Comparison of ENCODE assay signal across 15 cellular contexts in genomic region chr11:61841636-61842332, GRCh38. TPM values are rescaled to one million over a fixed set of nuclear protein-coding genes. Genes with fewer than 3 reads are reported as not detected.
DNase-seq lines count a peak whose midpoint lies in the region; ATAC-seq, FAIRE-seq and TF ChIP-seq lines count a peak whose summit lies in the region.
"Had no signal": no experiment of that assay in that cellular context is flagged by ENCODE, and none has a peak within 500 bp of the region (broad histone marks: within the 10 kb centered on the region; RNA-seq: fewer than 3 reads in every experiment).

No MANE protein-coding gene starts in this region.

- no peak overlapping the region for H3K4me3 Mint-ChIP-seq in naive thymus-derived CD8-positive, alpha-beta T cell
- H3K4me3 Mint-ChIP-seq in activated T-cell treated with anti-CD3 and anti-CD28 coated beads, Interleukin-2, amount 50 U/mL, for 24 hours = no peak overlapping the region

- H3K4me3 ChIP-seq in Panc1 (ENCODE audit: low read depth in 2 of 2, low read length in 2 of 2) (no peak overlapping the region), K562 (no peak overlapping the region), right atrium auricular region (no peak overlapping the region), spleen (no peak overlapping the region)
- H3K4me3 ChIP-seq: coronary artery, HAP-1, thyroid gland had no signal

- H3K27ac ChIP-seq in Panc1 (ENCODE audit: low read length) = no peak overlapping the region
- peak overlapping the region; percentile 90 for H3K27ac ChIP-seq in K562 (ENCODE audit: extremely low read depth, low read depth, low read length)
- H3K27ac ChIP-seq in right atrium auricular region = peak overlapping the region; percentile 22 to 61
- H3K27ac ChIP-seq in spleen = no peak overlapping the region
- H3K27ac ChIP-seq: thyroid gland had no signal

- CTCF ChIA-PET in Panc1 (lab: Charles Lee) = no interaction called here
- CTCF ChIA-PET in K562 (lab: Yijun Ruan, JAX; ENCODE audit: low intra/inter-chr PET ratio) = no interaction called here

- POLR2A ChIA-PET in Panc1 (lab: Charles Lee) = no interaction called here
- POLR2A ChIA-PET in K562 (lab: Yijun Ruan, JAX) = interaction anchor here (0.7 to 1.6 kb wide), 9 partner anchors 9 to 121 kb away, joined by 3 to 6 read pairs (median 4); partner anchors contain the start of gene FADS1
- POLR2A ChIA-PET in naive thymus-derived CD8-positive, alpha-beta T cell (lab: Charles Lee) = no interaction called here

- TF ChIP-seq EP300 in K562 (IDR thresholded peaks at IDR 0.05; ENCODE audit: low read length) = peak; percentile 96

- TSS peak; percentile 44 for BruUV-seq in Panc1 (replicated peaks; lab: Mats Ljungman, UMichigan)
- TSS peak; percentile 78 for BruUV-seq in K562 (replicated peaks; lab: Mats Ljungman, UMichigan)

- H3K36me3 Mint-ChIP-seq in naive thymus-derived CD8-positive, alpha-beta T cell = peaks cover 0 to 5% (median 2%) of the 10 kb centered on the region in 3 donors
- H3K36me3 Mint-ChIP-seq in activated T-cell treated with anti-CD3 and anti-CD28 coated beads, Interleukin-2, amount 50 U/mL, for 24 hours (ENCODE audit: low read depth) = peaks cover 11% of the 10 kb centered on the region

- H4K20me1 ChIP-seq in K562 (replicated peaks; ENCODE audit: control insufficient read depth, insufficient read depth, low read length) = no peaks in the 10 kb centered on the region

- peak; percentile 41; the same call in 1 of the 2 replicates for TF ChIP-seq POLR2A in K562 (conservative IDR thresholded peaks at IDR 0.05)
- no peak for TF ChIP-seq POLR2A in spleen (IDR thresholded peaks at IDR 0.05)

- peaks cover 9% of the 10 kb centered on the region; the same call in 2 of the 3 replicates for H3K79me2 ChIP-seq in K562 (ENCODE audit: control insufficient read depth, insufficient read depth, low read length)

- peak overlapping the region; percentile 68 to 90 for H3K9ac ChIP-seq in K562 (ENCODE audit: insufficient read depth in 1 of 2, low read depth in 2 of 2, low read length in 2 of 2)

- H3K27me3 Mint-ChIP-seq in naive thymus-derived CD8-positive, alpha-beta T cell = no peaks in the 10 kb centered on the region
- no peaks in the 10 kb centered on the region for H3K27me3 Mint-ChIP-seq in activated T-cell treated with anti-CD3 and anti-CD28 coated beads, Interleukin-2, amount 50 U/mL, for 24 hours

- peak overlapping the region in 2 of 10 donors; percentile 40 to 62 for H3K27ac Mint-ChIP-seq in naive thymus-derived CD8-positive, alpha-beta T cell
- no peak overlapping the region for H3K27ac Mint-ChIP-seq in activated T-cell treated with anti-CD3 and anti-CD28 coated beads, Interleukin-2, amount 50 U/mL, for 24 hours

- ATAC-seq in Panc1 (no peak), K562 (peak; percentile 85)
- ATAC-seq in naive thymus-derived CD8-positive, alpha-beta T cell = no peak

- no peaks in the 10 kb centered on the region for H3K27me3 ChIP-seq in Panc1 (ENCODE audit: control insufficient read depth, insufficient read depth, low read length)
- H3K27me3 ChIP-seq in K562 (ENCODE audit: control insufficient read depth in 2 of 2, insufficient read depth in 2 of 2, low read length in 2 of 2) = no peaks in the 10 kb centered on the region
- no peaks in the 10 kb centered on the region for H3K27me3 ChIP-seq in right atrium auricular region
- H3K27me3 ChIP-seq in spleen (replicated peaks in 1 of 7) = no peaks in the 10 kb centered on the region
- H3K27me3 ChIP-seq: thyroid gland had no signal

- H3K4me1 ChIP-seq in Panc1 (ENCODE audit: control insufficient read depth, insufficient read depth, low read length) (no peaks in the 10 kb centered on the region), K562 (replicated peaks in 1 of 2; ENCODE audit: control insufficient read depth in 2 of 2, insufficient read depth in 2 of 2, low read length in 2 of 2) (peaks cover 46 to 62% of the 10 kb centered on the region in 2 experiments), right atrium auricular region (peaks cover 0 to 6% of the 10 kb centered on the region in 2 donors), spleen (no peaks in the 10 kb centered on the region)
- H3K4me1 ChIP-seq: HAP-1, thyroid gland had no signal

- in situ Hi-C loops in Panc1 (cut with HindIII; ENCODE audit: low pct_unique_long_range_greater_than_20kb, low sequenced_read_pairs) (no loop called here), K562 (cut with MboI) (no loop called here)

- H3K9me3 ChIP-seq in Panc1 (ENCODE audit: control insufficient read depth, insufficient read depth, low read depth, low read length) = no peaks in the 10 kb centered on the region
- H3K9me3 ChIP-seq in K562 (replicated peaks; ENCODE audit: control insufficient read depth, insufficient read depth, low read depth, low read length) = no peaks in the 10 kb centered on the region
- no peaks in the 10 kb centered on the region for H3K9me3 ChIP-seq in right atrium auricular region
- H3K9me3 ChIP-seq in spleen = no peaks in the 10 kb centered on the region
- H3K9me3 ChIP-seq: HAP-1, thyroid gland had no signal

- peak overlapping the region; percentile 61 for H2AFZ ChIP-seq in K562 (ENCODE audit: low read depth, low read length)

- 2% methylated on average over 11 of the region's 11 CpGs for WGBS in K562 (ENCODE audit: insufficient coverage, low coverage, missing lambda C conversion rate)
- 85 to 90% (median 87%) methylated on average over 11 of the region's 11 CpGs for WGBS in spleen, 5 donors

- peak; percentile 97 for FAIRE-seq in K562 (lab: Jason Lieb, UNC)
- no peak for FAIRE-seq in RCC 7860 (lab: Jason Lieb, UNC)

- H3K9me1 ChIP-seq in K562 (ENCODE audit: control insufficient read depth, insufficient read depth, low read length) = peaks cover 5% of the 10 kb centered on the region

- peak in 1 of 2 experiments; percentile 42; a peak in 2 of 4 replicates for TF ChIP-seq RAD21 in K562 (CRISPR knock-in tag; conservative IDR thresholded peaks at IDR 0.05 in 1 of 2, IDR thresholded peaks at IDR 0.05 in 1 of 2)

- peak overlapping the region; percentile 73 for H3K4me2 ChIP-seq in K562 (ENCODE audit: insufficient read depth, low read length)

- H3K9me3 Mint-ChIP-seq in naive thymus-derived CD8-positive, alpha-beta T cell = no peaks in the 10 kb centered on the region
- H3K9me3 Mint-ChIP-seq in activated T-cell treated with anti-CD3 and anti-CD28 coated beads, Interleukin-2, amount 50 U/mL, for 24 hours = no peaks in the 10 kb centered on the region

- DNase-seq in Panc1 (ENCODE audit: low read depth, low spot score) = no peak
- DNase-seq in K562 (ENCODE audit: extremely low read depth in 1 of 4, low spot score in 3 of 4) = peak; percentile 75 to 93 (median 82)
- no peak for DNase-seq in right atrium auricular region (ENCODE audit: low spot score)
- DNase-seq in spleen = peak; percentile 45
- DNase-seq in naive thymus-derived CD8-positive, alpha-beta T cell = no peak
- DNase-seq in activated T-cell treated with anti-CD3 and anti-CD28 coated beads, Interleukin-2, amount 50 U/mL, for 24 hours = no peak
- no peak for DNase-seq in RCC 7860 (ENCODE audit: low spot score)
- DNase-seq: amniotic stem cell, foreskin melanocyte, NCI-H1694, NCI-H345, thyroid gland had no signal

- no peaks in the 10 kb centered on the region for H3K36me3 ChIP-seq in Panc1 (ENCODE audit: control insufficient read depth, insufficient read depth, low read length)
- H3K36me3 ChIP-seq in K562 (ENCODE audit: control insufficient read depth, insufficient read depth, low read length) = peaks cover 18% of the 10 kb centered on the region
- no peaks in the 10 kb centered on the region for H3K36me3 ChIP-seq in right atrium auricular region
- peaks cover 0 to 48% (median 0%) of the 10 kb centered on the region in 6 donors for H3K36me3 ChIP-seq in spleen
- H3K36me3 ChIP-seq: thyroid gland had no signal

- intact Hi-C loops in Panc1 (cut with micrococcal nuclease; ENCODE audit: unreplicated experiment) = no loop called here
- intact Hi-C loops in K562 (cut with micrococcal nuclease) = no loop called here
- intact Hi-C loops in spleen (cut with DNase I; ENCODE audit: low total_unique reads) = no loop called here

- H3K4me1 Mint-ChIP-seq in naive thymus-derived CD8-positive, alpha-beta T cell = peaks cover 0 to 7% (median 1%) of the 10 kb centered on the region in 4 donors
- H3K4me1 Mint-ChIP-seq in activated T-cell treated with anti-CD3 and anti-CD28 coated beads, Interleukin-2, amount 50 U/mL, for 24 hours (ENCODE audit: low read depth) = no peaks in the 10 kb centered on the region

- no peak for TF ChIP-seq CTCF in Panc1 (IDR thresholded peaks at IDR 0.05)
- TF ChIP-seq CTCF in K562 (IDR thresholded peaks at IDR 0.05 in 2 of 3, conservative IDR thresholded peaks at IDR 0.05 in 1 of 3; ENCODE audit: insufficient read depth in 2 of 3, low read depth in 1 of 3, low read length in 3 of 3) = no peak
- no peak for TF ChIP-seq CTCF in right atrium auricular region (IDR thresholded peaks at IDR 0.05)
- TF ChIP-seq CTCF in spleen (IDR thresholded peaks at IDR 0.05 in 8 of 11, conservative IDR thresholded peaks at IDR 0.05 in 3 of 11) = no peak

RNA-seq across cellular contexts. Expression of gene FADS2, which starts 13.7 kb away (rescaled TPM):
- 679 TPM for total RNA-seq in Panc1 (2021; ENCODE audit: unreplicated experiment)
- polyA plus RNA-seq in Panc1 (2012; ENCODE audit: insufficient read length) = 887 TPM
- 49.3 and 107 TPM in 2 replicates for total RNA-seq in K562 (2011; cell fraction: chromatin; rRNA removed; ENCODE audit: low replicate concordance)
- total RNA-seq in K562 (2011; cell fraction: nucleolus; rRNA removed) = 68.6 and 70.4 TPM in 2 replicates
- total RNA-seq in K562 (2011; cell fraction: nucleoplasm; rRNA removed) = 66.5 and 86.0 TPM in 2 replicates
- total RNA-seq in K562 (2014; rRNA removed) = 13.2 and 17.7 TPM in 2 replicates
- total RNA-seq in K562 (2014; rRNA removed; fragmentation: Illumina TruSeq; extraction: Trizol) = 14.5 and 16.2 TPM in 2 replicates
- 11.5 and 12.0 TPM in 2 replicates for total RNA-seq in K562 (2015; rRNA removed; fragmentation: Illumina TruSeq; extraction: Trizol)
- total RNA-seq in K562 (2021) = 28.6 and 30.4 TPM in 2 replicates
- polyA plus RNA-seq in K562 (2011; rRNA removed) = 42.8 and 57.1 TPM in 2 replicates
- polyA plus RNA-seq in K562 (2011; cell fraction: cytosol; rRNA removed) = 45.6 and 51.9 TPM in 2 replicates
- 34.1 and 48.4 TPM in 2 replicates for polyA plus RNA-seq in K562 (2011; cell fraction: nucleus; rRNA removed)
- polyA plus RNA-seq in K562 (2012) = 27.8 and 43.6 TPM in 2 replicates
- 33.9 and 39.7 TPM in 2 replicates for polyA plus RNA-seq in K562 (2014; fragmentation: Illumina TruSeq; extraction: Trizol)
- polyA plus RNA-seq in K562 (2014; fragmentation: Nextera tagmentation; extraction: Ambion mirVana) = 1 to 10 TPM; 2.9 to 5.3 TPM
- 23.9 and 27.2 TPM in 2 replicates for polyA plus RNA-seq in K562 (2014; rRNA removed)
- polyA minus RNA-seq in K562 (2011; rRNA and poly(A)+ RNA removed) = 38.9 and 48.8 TPM in 2 replicates
- polyA minus RNA-seq in K562 (2011; cell fraction: cytosol; rRNA and poly(A)+ RNA removed) = 21.3 and 32.6 TPM in 2 replicates
- 10.5 and 15.2 TPM in 2 replicates for polyA minus RNA-seq in K562 (2011; cell fraction: nucleus; rRNA and poly(A)+ RNA removed)
- total RNA-seq in right atrium auricular region = 10 to 100 TPM in 1 of 2 donors, 1 to 10 TPM in 1; 5.1 to 10.2 TPM
- total RNA-seq in spleen = 10 to 100 TPM in 5 of 7 donors, 1 to 10 TPM in 2; 2.8 to 20.6 (median 11.1) TPM
- polyA plus RNA-seq in spleen = 10 to 100 TPM in 2 of 3 donors, 1 to 10 TPM in 1; 5.5 to 16.8 (median 14.6) TPM
- total RNA-seq in naive thymus-derived CD8-positive, alpha-beta T cell = not detected
- polyA plus RNA-seq in naive thymus-derived CD8-positive, alpha-beta T cell = 1 to 10 TPM in 2 of 3 donors, under 1 TPM in 1; 0.06 to 9.6 (median 4.2) TPM
- total RNA-seq: HT-29 had no signal

RNA-seq across cellular contexts. Expression of gene FADS1, which starts 25.0 kb away (rescaled TPM):
- total RNA-seq in Panc1 (2021; ENCODE audit: unreplicated experiment) (186 TPM), K562 (2014; rRNA removed) (250 and 292 TPM in 2 replicates), K562 (2014; rRNA removed; fragmentation: Illumina TruSeq; extraction: Trizol) (367 and 390 TPM in 2 replicates), K562 (2015; rRNA removed; fragmentation: Illumina TruSeq; extraction: Trizol) (353 and 364 TPM in 2 replicates), K562 (2021) (378 and 411 TPM in 2 replicates), right atrium auricular region (10 to 100 TPM; 21.8 to 28.4 TPM), spleen (10 to 100 TPM in 6 of 7 donors, 1 to 10 TPM in 1; 8.6 to 25.6 (median 12.9) TPM)
- polyA plus RNA-seq in Panc1 (2012; ENCODE audit: insufficient read length) = 219 TPM
- 611 and 866 TPM in 2 replicates for total RNA-seq in K562 (2011; cell fraction: chromatin; rRNA removed; ENCODE audit: low replicate concordance)
- 866 and 894 TPM in 2 replicates for total RNA-seq in K562 (2011; cell fraction: nucleolus; rRNA removed)
- total RNA-seq in K562 (2011; cell fraction: nucleoplasm; rRNA removed) = 825 and 959 TPM in 2 replicates
- polyA plus RNA-seq in K562 (2011; rRNA removed) (747 and 864 TPM in 2 replicates), K562 (2014; fragmentation: Illumina TruSeq; extraction: Trizol) (394 and 457 TPM in 2 replicates), K562 (2014; fragmentation: Nextera tagmentation; extraction: Ambion mirVana) (100 to 1,000 TPM; 110 to 174 TPM), K562 (2014; rRNA removed) (295 and 314 TPM in 2 replicates), spleen (1 to 10 TPM; 2.2 to 6.7 (median 3.3) TPM)
- 1,005 and 1,028 TPM in 2 replicates for polyA plus RNA-seq in K562 (2011; cell fraction: cytosol; rRNA removed)
- polyA plus RNA-seq in K562 (2011; cell fraction: nucleus; rRNA removed) = 277 and 375 TPM in 2 replicates
- 228 and 290 TPM in 2 replicates for polyA plus RNA-seq in K562 (2012)
- 571 and 760 TPM in 2 replicates for polyA minus RNA-seq in K562 (2011; rRNA and poly(A)+ RNA removed)
- polyA minus RNA-seq in K562 (2011; cell fraction: cytosol; rRNA and poly(A)+ RNA removed) = 555 and 599 TPM in 2 replicates
- polyA minus RNA-seq in K562 (2011; cell fraction: nucleus; rRNA and poly(A)+ RNA removed) = 280 and 292 TPM in 2 replicates
- total RNA-seq in naive thymus-derived CD8-positive, alpha-beta T cell = under 1 TPM; 0.55 to 0.60 TPM
- polyA plus RNA-seq in naive thymus-derived CD8-positive, alpha-beta T cell = 1 to 10 TPM in 2 of 3 donors, not detected in 1; 1.7 to 4.7 TPM

RNA-seq across cellular contexts. Expression of gene FEN1, which starts 49.1 kb away (rescaled TPM):
- total RNA-seq in Panc1 (2021; ENCODE audit: unreplicated experiment) (67.6 TPM), K562 (2014; rRNA removed) (156 and 172 TPM in 2 replicates), K562 (2014; rRNA removed; fragmentation: Illumina TruSeq; extraction: Trizol) (130 and 137 TPM in 2 replicates), K562 (2015; rRNA removed; fragmentation: Illumina TruSeq; extraction: Trizol) (150 and 154 TPM in 2 replicates), K562 (2021) (140 and 150 TPM in 2 replicates), right atrium auricular region (1 to 10 TPM; 3.7 to 4.0 TPM), spleen (10 to 100 TPM in 5 of 7 donors, 1 to 10 TPM in 2; 8.9 to 17.2 (median 14.8) TPM)
- 54.6 TPM for polyA plus RNA-seq in Panc1 (2012; ENCODE audit: insufficient read length)
- 27.9 and 42.4 TPM in 2 replicates for total RNA-seq in K562 (2011; cell fraction: chromatin; rRNA removed; ENCODE audit: low replicate concordance)
- total RNA-seq in K562 (2011; cell fraction: nucleolus; rRNA removed) = 50.0 and 60.9 TPM in 2 replicates
- 37.0 and 43.3 TPM in 2 replicates for total RNA-seq in K562 (2011; cell fraction: nucleoplasm; rRNA removed)
- polyA plus RNA-seq in K562 (2011; rRNA removed) (91.3 and 124 TPM in 2 replicates), K562 (2014; fragmentation: Illumina TruSeq; extraction: Trizol) (138 and 146 TPM in 2 replicates), K562 (2014; fragmentation: Nextera tagmentation; extraction: Ambion mirVana) (10 to 100 TPM; 58.1 to 86.8 TPM), K562 (2014; rRNA removed) (132 and 136 TPM in 2 replicates), spleen (10 to 100 TPM in 2 of 3 donors, 1 to 10 TPM in 1; 7.3 to 16.7 (median 15.9) TPM)
- polyA plus RNA-seq in K562 (2011; cell fraction: cytosol; rRNA removed) = 83.9 and 106 TPM in 2 replicates
- polyA plus RNA-seq in K562 (2011; cell fraction: nucleus; rRNA removed) = 28.7 and 36.3 TPM in 2 replicates
- 122 and 124 TPM in 2 replicates for polyA plus RNA-seq in K562 (2012)
- polyA minus RNA-seq in K562 (2011; rRNA and poly(A)+ RNA removed) = 77.5 and 111 TPM in 2 replicates
- 54.2 and 76.3 TPM in 2 replicates for polyA minus RNA-seq in K562 (2011; cell fraction: cytosol; rRNA and poly(A)+ RNA removed)
- 29.8 and 34.1 TPM in 2 replicates for polyA minus RNA-seq in K562 (2011; cell fraction: nucleus; rRNA and poly(A)+ RNA removed)
- 1 to 10 TPM; 8.3 to 8.6 TPM for total RNA-seq in naive thymus-derived CD8-positive, alpha-beta T cell
- 10 to 100 TPM in 2 of 3 donors, 1 to 10 TPM in 1; 10.0 to 13.1 (median 10.2) TPM for polyA plus RNA-seq in naive thymus-derived CD8-positive, alpha-beta T cell

RNA-seq across cellular contexts. Expression of gene TMEM258, which starts 49.4 kb away (rescaled TPM):
- total RNA-seq in Panc1 (2021; ENCODE audit: unreplicated experiment) (139 TPM), K562 (2014; rRNA removed) (97.2 and 153 TPM in 2 replicates), K562 (2014; rRNA removed; fragmentation: Illumina TruSeq; extraction: Trizol) (227 and 239 TPM in 2 replicates), K562 (2015; rRNA removed; fragmentation: Illumina TruSeq; extraction: Trizol) (221 and 231 TPM in 2 replicates), K562 (2021) (168 and 200 TPM in 2 replicates), right atrium auricular region (10 to 100 TPM; 43.4 to 54.7 TPM), spleen (10 to 100 TPM; 52.4 to 85.2 (median 62.0) TPM)
- polyA plus RNA-seq in Panc1 (2012; ENCODE audit: insufficient read length) = 283 TPM
- total RNA-seq in K562 (2011; cell fraction: chromatin; rRNA removed; ENCODE audit: low replicate concordance) = 88.0 and 142 TPM in 2 replicates
- total RNA-seq in K562 (2011; cell fraction: nucleolus; rRNA removed) = 195 and 216 TPM in 2 replicates
- 192 and 237 TPM in 2 replicates for total RNA-seq in K562 (2011; cell fraction: nucleoplasm; rRNA removed)
- polyA plus RNA-seq in K562 (2011; rRNA removed) (630 and 713 TPM in 2 replicates), K562 (2014; fragmentation: Illumina TruSeq; extraction: Trizol) (213 and 256 TPM in 2 replicates), K562 (2014; fragmentation: Nextera tagmentation; extraction: Ambion mirVana) (100 to 1,000 TPM; 794 to 856 TPM), K562 (2014; rRNA removed) (199 and 268 TPM in 2 replicates), spleen (100 to 1,000 TPM; 122 to 185 (median 125) TPM)
- 728 and 1,027 TPM in 2 replicates for polyA plus RNA-seq in K562 (2011; cell fraction: cytosol; rRNA removed)
- 254 and 417 TPM in 2 replicates for polyA plus RNA-seq in K562 (2011; cell fraction: nucleus; rRNA removed)
- 426 and 696 TPM in 2 replicates for polyA plus RNA-seq in K562 (2012)
- polyA minus RNA-seq in K562 (2011; rRNA and poly(A)+ RNA removed) = 155 and 167 TPM in 2 replicates
- polyA minus RNA-seq in K562 (2011; cell fraction: cytosol; rRNA and poly(A)+ RNA removed) = 111 and 157 TPM in 2 replicates
- 46.0 and 84.9 TPM in 2 replicates for polyA minus RNA-seq in K562 (2011; cell fraction: nucleus; rRNA and poly(A)+ RNA removed)
- total RNA-seq in naive thymus-derived CD8-positive, alpha-beta T cell = 10 to 100 TPM; 84.4 to 87.7 TPM
- polyA plus RNA-seq in naive thymus-derived CD8-positive, alpha-beta T cell = 100 to 1,000 TPM; 205 to 256 (median 225) TPM

RNA-seq across cellular contexts. Expression of gene FADS3, which starts 49.6 kb away (rescaled TPM):
- 22.6 TPM for total RNA-seq in Panc1 (2021; ENCODE audit: unreplicated experiment)
- 31.6 TPM for polyA plus RNA-seq in Panc1 (2012; ENCODE audit: insufficient read length)
- total RNA-seq in K562 (2011; cell fraction: chromatin; rRNA removed; ENCODE audit: low replicate concordance) = 196 and 689 TPM in 2 replicates
- total RNA-seq in K562 (2011; cell fraction: nucleolus; rRNA removed) = 626 and 786 TPM in 2 replicates
- 287 and 362 TPM in 2 replicates for total RNA-seq in K562 (2011; cell fraction: nucleoplasm; rRNA removed)
- total RNA-seq in K562 (2014; rRNA removed) = 92.7 and 125 TPM in 2 replicates
- total RNA-seq in K562 (2014; rRNA removed; fragmentation: Illumina TruSeq; extraction: Trizol) = 18.6 and 32.4 TPM in 2 replicates
- total RNA-seq in K562 (2015; rRNA removed; fragmentation: Illumina TruSeq; extraction: Trizol) = 55.1 and 55.3 TPM in 2 replicates
- total RNA-seq in K562 (2021) = 105 and 106 TPM in 2 replicates
- polyA plus RNA-seq in K562 (2011; rRNA removed) = 148 and 226 TPM in 2 replicates
- polyA plus RNA-seq in K562 (2011; cell fraction: cytosol; rRNA removed) = 155 and 315 TPM in 2 replicates
- 2,057 and 2,412 TPM in 2 replicates for polyA plus RNA-seq in K562 (2011; cell fraction: nucleus; rRNA removed)
- polyA plus RNA-seq in K562 (2012) = 65.8 and 82.0 TPM in 2 replicates
- polyA plus RNA-seq in K562 (2014; fragmentation: Illumina TruSeq; extraction: Trizol) = 92.0 and 101 TPM in 2 replicates
- polyA plus RNA-seq in K562 (2014; fragmentation: Nextera tagmentation; extraction: Ambion mirVana) = 1 to 10 TPM in 1 of 2 experiments, under 1 TPM in 1; 0.97 to 3.3 TPM
- polyA plus RNA-seq in K562 (2014; rRNA removed) = 133 and 139 TPM in 2 replicates
- polyA minus RNA-seq in K562 (2011; rRNA and poly(A)+ RNA removed) = 33.8 and 64.4 TPM in 2 replicates
- polyA minus RNA-seq in K562 (2011; cell fraction: cytosol; rRNA and poly(A)+ RNA removed) = 109 and 120 TPM in 2 replicates
- 200 TPM in 2 replicates for polyA minus RNA-seq in K562 (2011; cell fraction: nucleus; rRNA and poly(A)+ RNA removed)
- 10 to 100 TPM; 48.7 to 93.0 TPM for total RNA-seq in right atrium auricular region
- total RNA-seq in spleen = 10 to 100 TPM; 26.3 to 40.8 (median 32.0) TPM
- polyA plus RNA-seq in spleen = 10 to 100 TPM; 39.3 to 63.6 (median 52.7) TPM
- 1 to 10 TPM; 5.1 to 5.7 TPM for total RNA-seq in naive thymus-derived CD8-positive, alpha-beta T cell
- 1 to 10 TPM in 2 of 3 donors, under 1 TPM in 1; 0.33 to 1.5 (median 1.2) TPM for polyA plus RNA-seq in naive thymus-derived CD8-positive, alpha-beta T cell

Comparison
In these comparisons a context has a peak if more than half of its experiments do, and no peak if none do; other contexts are left out.
1. DNase-seq: peak in K562 (4 of 4) and spleen (single experiment); none in Panc1 (single experiment), right atrium auricular region (single experiment), naive thymus-derived CD8-positive, alpha-beta T cell (0 of 10), activated T-cell treated with anti-CD3 and anti-CD28 coated beads, Interleukin-2, amount 50 U/mL, for 24 hours (single experiment) and RCC 7860 (single experiment).
2. H3K27ac ChIP-seq: peak in K562 (single experiment) and right atrium auricular region (2 of 2); none in Panc1 (single experiment) and spleen (0 of 8).
3. RNA of gene FADS1, which starts 25.0 kb away (total RNA-seq): 250 to 959 TPM in K562, 186 TPM in Panc1 (single experiment), 21.8 to 28.4 TPM in right atrium auricular region and 8.6 to 25.6 TPM in spleen; 0.55 to 0.60 TPM in naive thymus-derived CD8-positive, alpha-beta T cell; every median in the first group is over 4 times any median in the second.